Comparison of ENCODE assay signal across 23 cellular contexts in genomic region chr7:102239206-102239820, GRCh38. TPM values are rescaled to one million over a fixed set of nuclear protein-coding genes. Genes with fewer than 3 reads are reported as not detected.
A peak's percentile ranks its signal among the peaks of the same experiment; 100 is the strongest.
DNase-seq lines count a peak whose midpoint lies in the region; ATAC-seq, FAIRE-seq and TF ChIP-seq lines count a peak whose summit lies in the region.
"Had no signal": no experiment of that assay in that cellular context is flagged by ENCODE, and none has a peak within 500 bp of the region (broad histone marks: within the 10 kb centered on the region; RNA-seq: fewer than 3 reads in every experiment).

No MANE protein-coding gene starts in this region.

- no peak overlapping the region for H3K18ac ChIP-seq in neuronal stem cell (ENCODE audit: low read length)

- no peak overlapping the region for H3K4ac ChIP-seq in neuronal stem cell (ENCODE audit: low read length)

- no peak overlapping the region for H4K91ac ChIP-seq in neuronal stem cell (ENCODE audit: low read depth, low read length, poor library complexity)

- no peak overlapping the region for H4K8ac ChIP-seq in neuronal stem cell (ENCODE audit: low read depth, low read length)

- H3K27me3 ChIP-seq in heart right ventricle (no peaks in the 10 kb centered on the region), NT2/D1 (ENCODE audit: insufficient read depth, insufficient read length) (no peaks in the 10 kb centered on the region), neuronal stem cell (ENCODE audit: control insufficient read depth in 3 of 3, insufficient read depth in 3 of 3, low read depth in 1 of 3, low read length in 3 of 3) (no peaks in the 10 kb centered on the region)
- H3K27me3 ChIP-seq: BE2C had no signal

- H2BK5ac ChIP-seq in neuronal stem cell (ENCODE audit: low read length) = no peak overlapping the region

- no peak for ATAC-seq in Right ventricle myocardium superior (ENCODE audit: poor library complexity)
- no peak for ATAC-seq in heart right ventricle
- ATAC-seq: HCT116 had no signal

- H3K9me3 ChIP-seq in heart right ventricle (no peaks in the 10 kb centered on the region), NT2/D1 (ENCODE audit: insufficient read depth, low read length) (no peaks in the 10 kb centered on the region), neuronal stem cell (replicated peaks in 1 of 2; ENCODE audit: control insufficient read depth in 2 of 2, insufficient read depth in 1 of 2, low read depth in 1 of 2, low read length in 2 of 2) (no peaks in the 10 kb centered on the region)
- H3K9me3 ChIP-seq: BE2C had no signal

- H3K4me2 ChIP-seq in neuronal stem cell (ENCODE audit: insufficient read depth, low read length, poor library complexity, severe bottlenecking) = no peak overlapping the region

- no peak overlapping the region for H3K14ac ChIP-seq in neuronal stem cell (ENCODE audit: low read length)

- no peak overlapping the region for H2BK15ac ChIP-seq in neuronal stem cell (ENCODE audit: low read length)

- H3K4me1 ChIP-seq in heart right ventricle = peaks cover 0 to 6% (median 0%) of the 10 kb centered on the region in 9 donors
- H3K4me1 ChIP-seq in NT2/D1 (ENCODE audit: insufficient read depth, insufficient read length) = peaks cover 2% of the 10 kb centered on the region
- no peaks in the 10 kb centered on the region for H3K4me1 ChIP-seq in neuronal stem cell (ENCODE audit: control insufficient read depth in 2 of 2, insufficient read depth in 1 of 2, low read depth in 1 of 2, low read length in 2 of 2)

- TF ChIP-seq CTCF in heart right ventricle (IDR thresholded peaks at IDR 0.05) = no peak

- no peak overlapping the region for H3K23ac ChIP-seq in neuronal stem cell (ENCODE audit: low read depth, low read length, poor library complexity)

- H3K9ac ChIP-seq in NT2/D1 (ENCODE audit: insufficient read length, low read depth) (peak overlapping the region; percentile 50), neuronal stem cell (ENCODE audit: low read depth, low read length, poor library complexity) (no peak overlapping the region)
- H3K9ac ChIP-seq: GM23248 had no signal

- DNase-seq in Right ventricle myocardium superior = peak; percentile 13
- DNase-seq in heart right ventricle = no peak
- DNase-seq in NT2/D1 (ENCODE audit: low read depth, low spot score) = no peak
- no peak for DNase-seq in neuronal stem cell (ENCODE audit: low spot score)
- no peak for DNase-seq in RCC 7860 (ENCODE audit: low spot score)
- no peak for DNase-seq in NCI-H1092 (lab: John Stamatoyannopoulos, UW)
- DNase-seq in activated gamma-delta T cell treated with Interleukin-2 at 50 U/mL for 16 hours = no peak
- DNase-seq: ACHN; AML-193; BE2C; C1 segment of cervical spinal cord; Calu3; CD4-positive, alpha-beta memory T cell; COR-L47; DMS53; DMS79 treated with DMSO at 0.1 percent for 48 hours; GM23248; H9 had no signal

- H2AFZ ChIP-seq in neuronal stem cell (ENCODE audit: low read length) = no peak overlapping the region
- H2AFZ ChIP-seq: GM23248 had no signal

- peak overlapping the region; percentile 81 for H2BK120ac ChIP-seq in neuronal stem cell (ENCODE audit: low read depth, low read length)

- intact Hi-C loops in Right ventricle myocardium superior (cut with DNase I) = loop anchor here (10.0 kb wide), 1 partner anchor 425 kb away; the partner anchor contains the start of gene CUX1
- intact Hi-C loops in heart right ventricle (cut with DNase I) = loop anchor here in 9 of 10 donors (5.0 to 10.0 kb wide), 8 partner anchors 115 to 637 kb away; partner anchors contain the start of gene CUX1 (in 5 of the 9)

- H3K27ac ChIP-seq in heart right ventricle (no peak overlapping the region), neuronal stem cell (replicated peaks; ENCODE audit: low read length) (no peak overlapping the region)
- H3K27ac ChIP-seq: 22Rv1, GM23248 had no signal

- H2AK5ac ChIP-seq in neuronal stem cell (ENCODE audit: low read depth, low read length) = no peak overlapping the region

- WGBS in heart right ventricle, 2 donors = 97% methylated on average over 35 of the region's 35 CpGs
- WGBS in neuronal stem cell (ENCODE audit: extremely low coverage in 2 of 2, insufficient read length in 2 of 2, insufficient replicate concordance in 1 of 2), 2 donors = no CpG with 5 or more reads among the region's 35 CpGs

- H3K36me3 ChIP-seq in heart right ventricle (peaks cover 0 to 86% (median 16%) of the 10 kb centered on the region in 9 donors), NT2/D1 (ENCODE audit: insufficient read depth, insufficient read length, low read length) (peaks cover 32% of the 10 kb centered on the region), neuronal stem cell (replicated peaks in 1 of 2; ENCODE audit: control insufficient read depth in 2 of 2, insufficient read depth in 2 of 2, low read length in 2 of 2) (peaks cover 18 to 43% of the 10 kb centered on the region in 2 donors)

- FAIRE-seq in RCC 7860 (lab: Jason Lieb, UNC) = no peak
- FAIRE-seq: A204.1, G401.6, GM12892 had no signal

- H2BK12ac ChIP-seq in neuronal stem cell (ENCODE audit: low read length) = no peak overlapping the region

- H3K4me3 ChIP-seq in heart right ventricle (no peak overlapping the region), NT2/D1 (ENCODE audit: insufficient read length, low read depth) (no peak overlapping the region), neuronal stem cell (ENCODE audit: low read length in 2 of 2) (no peak overlapping the region)
- H3K4me3 ChIP-seq: GM23248 had no signal

- H3K79me1 ChIP-seq in neuronal stem cell (ENCODE audit: low read depth, low read length) = peaks cover 9% of the 10 kb centered on the region

RNA-seq across cellular contexts. Expression of gene SH2B2, which starts 47.4 kb away (rescaled TPM):
- total RNA-seq in Right ventricle myocardium superior (0.67 TPM), heart right ventricle (1 to 10 TPM in 6 of 10 donors, under 1 TPM in 4; 0.83 to 4.2 (median 1.2) TPM)
- polyA plus RNA-seq in heart right ventricle = 1 to 10 TPM in 1 of 2 donors, under 1 TPM in 1; 0.95 to 2.3 TPM
- polyA plus RNA-seq in neuronal stem cell (2013, experiment 1 of 2) = 9.5 TPM
- 9.6 TPM for polyA plus RNA-seq in neuronal stem cell (2013, experiment 2 of 2)
